In the genomic region with DNA sequence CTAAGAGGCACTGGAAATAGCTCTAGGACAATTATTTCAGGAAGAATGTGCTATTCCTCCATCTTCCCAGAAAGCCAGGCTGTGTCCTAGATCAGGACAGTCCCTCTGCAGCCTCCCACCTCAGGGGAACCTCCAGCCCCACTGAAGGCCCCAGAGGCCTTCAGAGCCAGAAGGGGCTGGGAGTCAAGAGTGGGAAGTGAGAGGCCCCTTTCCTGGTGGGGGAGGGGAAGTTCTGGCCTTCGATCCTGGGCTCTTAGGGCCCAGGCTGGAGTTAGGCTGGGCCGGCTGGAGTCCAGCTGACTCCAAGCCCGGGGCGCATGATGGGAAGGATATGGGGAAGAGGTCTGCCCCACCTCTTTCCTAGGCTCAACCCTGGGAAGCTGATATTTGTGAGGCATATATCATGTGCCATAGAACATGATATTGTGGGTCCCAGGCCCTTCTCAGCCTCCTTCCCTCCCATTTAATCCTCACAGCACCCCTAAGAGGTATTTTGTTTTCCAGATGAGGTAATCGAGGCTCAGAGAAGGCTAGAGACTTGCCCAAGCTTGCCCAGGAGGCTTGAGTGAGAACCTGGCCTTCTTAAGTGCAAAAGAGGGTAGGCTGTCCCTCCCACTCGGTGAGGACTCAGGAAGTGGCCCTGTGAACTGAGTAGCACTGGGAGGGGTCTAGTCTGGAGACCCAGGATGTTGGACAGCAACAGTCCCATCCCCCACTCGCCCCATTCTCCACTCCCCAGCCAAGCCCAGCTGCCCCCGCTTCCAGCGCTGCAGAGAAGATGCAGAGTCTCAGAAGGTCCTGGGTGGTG, we compare ENCODE assay signal across 12 cellular contexts. TPM values are rescaled to one million over a fixed set of nuclear protein-coding genes. Genes with fewer than 3 reads are reported as not detected.
DNase-seq lines count a peak whose midpoint lies in the region; ATAC-seq, FAIRE-seq and TF ChIP-seq lines count a peak whose summit lies in the region.
"Had no signal": no experiment of that assay in that cellular context is flagged by ENCODE, and none has a peak within 500 bp of the region (broad histone marks: within the 10 kb centered on the region; RNA-seq: fewer than 3 reads in every experiment).

No MANE protein-coding gene starts in this region.

- no peaks in the 10 kb centered on the region for H3K27me3 ChIP-seq in bronchial epithelial cell (ENCODE audit: control insufficient read depth, insufficient read depth, low read length)
- no peaks in the 10 kb centered on the region for H3K27me3 ChIP-seq in lower lobe of right lung (ENCODE audit: low read depth)
- no peaks in the 10 kb centered on the region for H3K27me3 ChIP-seq in transverse colon

- no peaks in the 10 kb centered on the region for H3K9me3 Mint-ChIP-seq in stimulated activated effector memory CD8-positive, alpha-beta T cell treated with anti-CD3 and anti-CD28 coated beads, Interleukin-12 subunit alpha, Interleukin-12 subunit beta, amount 100 ng/mL, for 72 hours

- no peak overlapping the region for H3K4me3 Mint-ChIP-seq in stimulated activated effector memory CD8-positive, alpha-beta T cell treated with anti-CD3 and anti-CD28 coated beads, Interleukin-12 subunit alpha, Interleukin-12 subunit beta, amount 100 ng/mL, for 72 hours

- ATAC-seq in lower lobe of right lung, result peak in 1 of 2 donors; percentile 19
- no peak for ATAC-seq in GM18505 (IDR thresholded peaks at IDR 0.05; ENCODE audit: unreplicated experiment)
- no peak for ATAC-seq in HG03571 (IDR thresholded peaks at IDR 0.05; ENCODE audit: unreplicated experiment)
- no peak for ATAC-seq in stimulated activated effector memory CD8-positive, alpha-beta T cell treated with anti-CD3 and anti-CD28 coated beads, Interleukin-12 subunit alpha, Interleukin-12 subunit beta, amount 100 ng/mL, for 72 hours

- H3K36me3 Mint-ChIP-seq in stimulated activated effector memory CD8-positive, alpha-beta T cell treated with anti-CD3 and anti-CD28 coated beads, Interleukin-12 subunit alpha, Interleukin-12 subunit beta, amount 100 ng/mL, for 72 hours, result no peaks in the 10 kb centered on the region

- H3K4me1 Mint-ChIP-seq in stimulated activated effector memory CD8-positive, alpha-beta T cell treated with anti-CD3 and anti-CD28 coated beads, Interleukin-12 subunit alpha, Interleukin-12 subunit beta, amount 100 ng/mL, for 72 hours, result peaks cover 25% of the 10 kb centered on the region

- in situ Hi-C loops in transverse colon (cut with MboI; ENCODE audit: low pct_ligation_motif_present in 1 of 4, low pct_unique_long_range_greater_than_20kb in 1 of 4, low sequenced_read_pairs in 3 of 4), result loop anchor here in 2 of 4 donors (25.0 kb wide), 2 partner anchors 93 to 268 kb away; no protein-coding TSS in a partner anchor

- TF ChIP-seq POLR2A in transverse colon (IDR thresholded peaks at IDR 0.05) (no peak), GM18505 (IDR thresholded peaks at IDR 0.05; ENCODE audit: borderline replicate concordance, extremely low read depth, insufficient read depth, insufficient read length) (no peak)

- TF ChIP-seq EP300 in transverse colon (IDR thresholded peaks at IDR 0.05; ENCODE audit: low read depth), result no peak

- TF ChIP-seq CTCF in bronchial epithelial cell (IDR thresholded peaks at IDR 0.05; ENCODE audit: insufficient read depth, low read length, severe bottlenecking), result no peak
- TF ChIP-seq CTCF in lower lobe of right lung (IDR thresholded peaks at IDR 0.05), result no peak
- TF ChIP-seq CTCF in transverse colon (IDR thresholded peaks at IDR 0.05), result no peak

- intact Hi-C loops in lower lobe of right lung (cut with DNase I) (no loop called here), transverse colon (cut with DNase I; ENCODE audit: low total_unique reads) (no loop called here)

- WGBS in transverse colon (ENCODE audit: low coverage in 1 of 2), 2 donors, result 72% methylated on average over 9 of the region's 9 CpGs; no CpG with 5 or more reads in 1 of the 2 donors

- H3K36me3 ChIP-seq in bronchial epithelial cell (ENCODE audit: control insufficient read depth, insufficient read depth, low read length) (no peaks in the 10 kb centered on the region), lower lobe of right lung (no peaks in the 10 kb centered on the region), transverse colon (no peaks in the 10 kb centered on the region)

- H3K4me1 ChIP-seq in lower lobe of right lung, result peaks cover 31% of the 10 kb centered on the region
- H3K4me1 ChIP-seq in transverse colon, result peaks cover 7 to 27% (median 19%) of the 10 kb centered on the region in 4 donors

- H3K4me3 ChIP-seq in bronchial epithelial cell (ENCODE audit: low read depth, low read length), result no peak overlapping the region
- H3K4me3 ChIP-seq in lower lobe of right lung, result no peak overlapping the region
- H3K4me3 ChIP-seq in transverse colon, result no peak overlapping the region

- H3K27ac Mint-ChIP-seq in stimulated activated effector memory CD8-positive, alpha-beta T cell treated with anti-CD3 and anti-CD28 coated beads, Interleukin-12 subunit alpha, Interleukin-12 subunit beta, amount 100 ng/mL, for 72 hours, result no peak overlapping the region

- no peaks in the 10 kb centered on the region for H3K9me3 ChIP-seq in lower lobe of right lung
- no peaks in the 10 kb centered on the region for H3K9me3 ChIP-seq in transverse colon

- peak; percentile 50 for FAIRE-seq in bronchial epithelial cell (lab: Jason Lieb, UNC)

- H3K27ac ChIP-seq in lower lobe of right lung, result peak overlapping the region; percentile 50
- peak overlapping the region; percentile 37 to 72 (median 52) for H3K27ac ChIP-seq in transverse colon

- DNase-seq in NCI-H510A treated with DMSO at 0.1 percent for 48 hours (lab: John Stamatoyannopoulos, UW) (peak; percentile 18), NCI-H510A (lab: John Stamatoyannopoulos, UW) (no peak), bronchial epithelial cell (ENCODE audit: low read depth) (peak; percentile 93), lower lobe of right lung (no peak), transverse colon (no peak)
- DNase-seq in stimulated activated effector memory CD8-positive, alpha-beta T cell treated with anti-CD3 and anti-CD28 coated beads, Interleukin-12 subunit alpha, Interleukin-12 subunit beta, amount 100 ng/mL, for 72 hours (ENCODE audit: low spot score in 2 of 2), result no peak
- DNase-seq: activated gamma-delta T cell treated with Interleukin-2 at 50 U/mL for 16 hours had no signal

RNA-seq across cellular contexts. Expression of gene HSPG2, which starts 18.6 kb away (rescaled TPM):
- total RNA-seq in bronchial epithelial cell (28.7 and 36.1 TPM in 2 replicates), lower lobe of right lung (216 TPM), transverse colon (100 to 1,000 TPM; 107 to 343 (median 228) TPM)

RNA-seq across cellular contexts. Expression of gene CELA3B, which starts 21.1 kb away (rescaled TPM):
- total RNA-seq in bronchial epithelial cell (not detected in 2 replicates), lower lobe of right lung (not detected), transverse colon (not detected)
- total RNA-seq: A172, LHCN-M2, liver had no signal

RNA-seq across cellular contexts. Expression of gene CELA3A, which starts 45.8 kb away (rescaled TPM):
- total RNA-seq in bronchial epithelial cell (not detected in 2 replicates), lower lobe of right lung (not detected), transverse colon (not detected)
- total RNA-seq: A172, LHCN-M2 had no signal

Comparison
In these comparisons a context has a peak if more than half of its experiments do, and no peak if none do; other contexts are left out.
1. DNase-seq: peak in NCI-H510A treated with DMSO at 0.1 percent for 48 hours (single experiment) and bronchial epithelial cell (single experiment); none in NCI-H510A (single experiment), lower lobe of right lung (single experiment), transverse colon (single experiment) and stimulated activated effector memory CD8-positive, alpha-beta T cell treated with anti-CD3 and anti-CD28 coated beads, Interleukin-12 subunit alpha, Interleukin-12 subunit beta, amount 100 ng/mL, for 72 hours (0 of 2).